In genomic region chr11:96293109-96293508, GRCh38 we compare ENCODE assay signal across 20 cellular contexts. TPM values are rescaled to one million over a fixed set of nuclear protein-coding genes. Genes with fewer than 3 reads are reported as not detected.
A peak's percentile ranks its signal among the peaks of the same experiment; 100 is the strongest.
DNase-seq lines count a peak whose midpoint lies in the region; ATAC-seq and TF ChIP-seq lines count a peak whose summit lies in the region.
"Had no signal": no experiment of that assay in that cellular context is flagged by ENCODE, and none has a peak within 500 bp of the region (broad histone marks: within the 10 kb centered on the region; RNA-seq: fewer than 3 reads in every experiment).

No MANE protein-coding gene starts in this region.

- H3K4me3 Mint-ChIP-seq in activated naive CD4-positive, alpha-beta T cell treated with anti-CD3 and anti-CD28 coated beads for 36 hours = no peak overlapping the region
- H3K4me3 Mint-ChIP-seq in activated naive CD8-positive, alpha-beta T cell treated with anti-CD3 and anti-CD28 coated beads, Interleukin-2, amount 10 ng/mL, durations not matched to agents 7 days and 5 days = peak overlapping the region; percentile 45
- H3K4me3 Mint-ChIP-seq: nephron progenitor cell had no signal

- H3K4ac ChIP-seq in mesenchymal stem cell (ENCODE audit: low read depth in 1 of 2, low read length in 2 of 2) = no peak overlapping the region

- no peak overlapping the region for H2BK120ac ChIP-seq in mesenchymal stem cell (ENCODE audit: low read depth, low read length)

- no peak for TF ChIP-seq EP300 in transverse colon (IDR thresholded peaks at IDR 0.05; ENCODE audit: low read depth)

- H3K14ac ChIP-seq in mesenchymal stem cell (ENCODE audit: low read length in 2 of 2) = no peak overlapping the region

- no peak for TF ChIP-seq CTCF in transverse colon (IDR thresholded peaks at IDR 0.05)

- no peaks in the 10 kb centered on the region for H3K27me3 ChIP-seq in mesenchymal stem cell (ENCODE audit: control insufficient read depth in 1 of 2, insufficient read depth in 1 of 2, low read length in 2 of 2)
- no peaks in the 10 kb centered on the region for H3K27me3 ChIP-seq in transverse colon
- H3K27me3 ChIP-seq in MG63 = no peaks in the 10 kb centered on the region
- H3K27me3 ChIP-seq: right atrium auricular region had no signal

- no peak overlapping the region for H2BK5ac ChIP-seq in mesenchymal stem cell (ENCODE audit: low read depth, low read length, poor library complexity, severe bottlenecking)

- H3K4me1 ChIP-seq in mesenchymal stem cell (ENCODE audit: control insufficient read depth, insufficient read depth, low read depth, low read length) = peaks cover 1% of the 10 kb centered on the region
- peaks cover 27 to 58% (median 43%) of the 10 kb centered on the region in 4 donors for H3K4me1 ChIP-seq in transverse colon

- in situ Hi-C loops in transverse colon (cut with MboI; ENCODE audit: low pct_ligation_motif_present in 1 of 4, low pct_unique_long_range_greater_than_20kb in 1 of 4, low sequenced_read_pairs in 3 of 4) = no loop called here

- H3K36me3 ChIP-seq in mesenchymal stem cell (ENCODE audit: control insufficient read depth in 1 of 2, insufficient read depth in 2 of 2, low read depth in 1 of 2, low read length in 2 of 2) (peaks cover 0 to 4% of the 10 kb centered on the region in 2 experiments), transverse colon (no peaks in the 10 kb centered on the region), MG63 (no peaks in the 10 kb centered on the region)
- H3K36me3 ChIP-seq: HAP-1, right atrium auricular region had no signal

- no peak for DNase-seq in activated naive CD4-positive, alpha-beta T cell treated with anti-CD3 and anti-CD28 coated beads for 36 hours
- DNase-seq in activated naive CD4-positive, alpha-beta T cell treated with anti-CD3 and anti-CD28 coated beads, Interleukin-2, amount 50 U/mL, for 16 hours = no peak
- no peak for DNase-seq in activated naive CD8-positive, alpha-beta T cell treated with anti-CD3 and anti-CD28 coated beads, Interleukin-2, amount 10 ng/mL, durations not matched to agents 7 days and 5 days
- DNase-seq in mesenchymal stem cell (no peak), transverse colon (no peak), NCI-H2107 (lab: John Stamatoyannopoulos, UW) (no peak), MG63 (no peak), ureter (ENCODE audit: low spot score) (no peak)
- DNase-seq: activated CD4-positive, alpha-beta T cell treated with anti-CD3 and anti-CD28 coated beads for 1 hour; KG1; NCI-H1417; NCI-H510A; nephron progenitor cell; PC-9; stimulated activated CD4-positive, alpha-beta T cell treated with anti-CD3 and anti-CD28 coated beads, Interleukin-4, amount 100 ng/mL, for 4 hours; stimulated activated naive CD4-positive, alpha-beta T cell; SW 1271 had no signal

- H3K27me3 Mint-ChIP-seq in activated naive CD4-positive, alpha-beta T cell treated with anti-CD3 and anti-CD28 coated beads for 36 hours (ENCODE audit: low read depth) = no peaks in the 10 kb centered on the region
- no peaks in the 10 kb centered on the region for H3K27me3 Mint-ChIP-seq in activated naive CD8-positive, alpha-beta T cell treated with anti-CD3 and anti-CD28 coated beads, Interleukin-2, amount 10 ng/mL, durations not matched to agents 7 days and 5 days

- no peak overlapping the region for H2AFZ ChIP-seq in mesenchymal stem cell (ENCODE audit: low read depth, low read length)
- H2AFZ ChIP-seq: PC-9 had no signal

- H3K4me1 Mint-ChIP-seq in activated naive CD4-positive, alpha-beta T cell treated with anti-CD3 and anti-CD28 coated beads for 36 hours (ENCODE audit: low read depth) = peaks cover 80% of the 10 kb centered on the region
- H3K4me1 Mint-ChIP-seq in activated naive CD8-positive, alpha-beta T cell treated with anti-CD3 and anti-CD28 coated beads, Interleukin-2, amount 10 ng/mL, durations not matched to agents 7 days and 5 days = peaks cover 52% of the 10 kb centered on the region

- peaks cover 6% of the 10 kb centered on the region for H3K36me3 Mint-ChIP-seq in activated naive CD4-positive, alpha-beta T cell treated with anti-CD3 and anti-CD28 coated beads for 36 hours (ENCODE audit: low read depth)
- H3K36me3 Mint-ChIP-seq in activated naive CD8-positive, alpha-beta T cell treated with anti-CD3 and anti-CD28 coated beads, Interleukin-2, amount 10 ng/mL, durations not matched to agents 7 days and 5 days = peaks cover 10% of the 10 kb centered on the region

- H4K8ac ChIP-seq in mesenchymal stem cell (ENCODE audit: low read length) = no peak overlapping the region

- H3K27ac Mint-ChIP-seq in activated naive CD4-positive, alpha-beta T cell treated with anti-CD3 and anti-CD28 coated beads for 36 hours = peak overlapping the region; percentile 19
- H3K27ac Mint-ChIP-seq in activated naive CD8-positive, alpha-beta T cell treated with anti-CD3 and anti-CD28 coated beads, Interleukin-2, amount 10 ng/mL, durations not matched to agents 7 days and 5 days = peak overlapping the region; percentile 46
- H3K27ac Mint-ChIP-seq: nephron progenitor cell had no signal

- no peak overlapping the region for H3K23ac ChIP-seq in mesenchymal stem cell (ENCODE audit: low read length in 2 of 2)

- H3K9me3 ChIP-seq in mesenchymal stem cell (ENCODE audit: control insufficient read depth, low read length) (no peaks in the 10 kb centered on the region), transverse colon (no peaks in the 10 kb centered on the region), MG63 (no peaks in the 10 kb centered on the region)
- H3K9me3 ChIP-seq: HAP-1, right atrium auricular region had no signal

- ATAC-seq in activated naive CD8-positive, alpha-beta T cell treated with anti-CD3 and anti-CD28 coated beads, Interleukin-2, amount 10 ng/mL, durations not matched to agents 7 days and 5 days (ENCODE audit: low read depth) = no peak

- peaks cover 9% of the 10 kb centered on the region for H3K79me1 ChIP-seq in mesenchymal stem cell (replicated peaks; ENCODE audit: low read length, poor library complexity, severe bottlenecking)

- H4K91ac ChIP-seq in mesenchymal stem cell (ENCODE audit: low read length) = no peak overlapping the region

- H2BK12ac ChIP-seq in mesenchymal stem cell (ENCODE audit: low read length in 2 of 2) = no peak overlapping the region

- intact Hi-C loops in activated naive CD4-positive, alpha-beta T cell treated with anti-CD3 and anti-CD28 coated beads for 36 hours (cut with micrococcal nuclease) = loop anchor here (1.0 kb wide), 1 partner anchor 45 kb away; no protein-coding TSS in a partner anchor
- intact Hi-C loops in transverse colon (cut with DNase I; ENCODE audit: low total_unique reads) = no loop called here

- peak overlapping the region; percentile 76 for H3K9ac ChIP-seq in mesenchymal stem cell (ENCODE audit: low read length)

- H3K27ac ChIP-seq in mesenchymal stem cell (ENCODE audit: low read length, poor library complexity, severe bottlenecking) = no peak overlapping the region
- peak overlapping the region; percentile 49 to 66 (median 58) for H3K27ac ChIP-seq in transverse colon
- H3K27ac ChIP-seq: epithelial cell of prostate, PC-9 had no signal

- H3K4me3 ChIP-seq in mesenchymal stem cell (ENCODE audit: insufficient read depth in 1 of 2, low read depth in 1 of 2, low read length in 2 of 2) (peak overlapping the region in 1 of 2 experiments; percentile 43), transverse colon (no peak overlapping the region), MG63 (no peak overlapping the region)
- H3K4me3 ChIP-seq: HAP-1, PC-9, right atrium auricular region had no signal

- POLR2A ChIA-PET in activated naive CD8-positive, alpha-beta T cell treated with anti-CD3 and anti-CD28 coated beads, Interleukin-2, amount 10 ng/mL, durations not matched to agents 7 days and 5 days (lab: Charles Lee) = no interaction called here

- no peak overlapping the region for H3K18ac ChIP-seq in mesenchymal stem cell (ENCODE audit: low read depth in 1 of 2, low read length in 2 of 2)

- CTCF ChIA-PET in activated naive CD4-positive, alpha-beta T cell treated with anti-CD3 and anti-CD28 coated beads for 36 hours (lab: Charles Lee) = interaction anchor here (0.7 to 1.2 kb wide), 3 partner anchors 14 to 50 kb away, joined by 3 to 6 read pairs (median 5); partner anchors contain the start of gene MAML2

- WGBS in mesenchymal stem cell = no CpG with 5 or more reads among the region's 2 CpGs
- 45 to 47% methylated on average over 2 of the region's 2 CpGs for WGBS in transverse colon (ENCODE audit: low coverage in 1 of 2), 2 donors

- H3K9me3 Mint-ChIP-seq in activated naive CD4-positive, alpha-beta T cell treated with anti-CD3 and anti-CD28 coated beads for 36 hours = no peaks in the 10 kb centered on the region
- H3K9me3 Mint-ChIP-seq in activated naive CD8-positive, alpha-beta T cell treated with anti-CD3 and anti-CD28 coated beads, Interleukin-2, amount 10 ng/mL, durations not matched to agents 7 days and 5 days = no peaks in the 10 kb centered on the region
- H3K9me3 Mint-ChIP-seq: nephron progenitor cell had no signal

- H2BK15ac ChIP-seq in mesenchymal stem cell (ENCODE audit: low read depth, poor library complexity, severe bottlenecking) = no peak overlapping the region

- TF ChIP-seq POLR2A in transverse colon (IDR thresholded peaks at IDR 0.05) = no peak

- H2AK5ac ChIP-seq in mesenchymal stem cell (ENCODE audit: low read length, severe bottlenecking) = no peak overlapping the region

- no peak overlapping the region for H3K4me2 ChIP-seq in mesenchymal stem cell (ENCODE audit: low read length, poor library complexity, severe bottlenecking)
- H3K4me2 ChIP-seq: PC-9 had no signal

RNA-seq across cellular contexts. Expression of gene MAML2, which starts 49.9 kb away (rescaled TPM):
- total RNA-seq in activated naive CD4-positive, alpha-beta T cell treated with anti-CD3 and anti-CD28 coated beads for 36 hours = 10 to 100 TPM; 26.6 to 28.1 TPM
- 10 to 100 TPM; 18.6 to 20.5 TPM for total RNA-seq in activated naive CD8-positive, alpha-beta T cell treated with anti-CD3 and anti-CD28 coated beads, Interleukin-2, amount 10 ng/mL, durations not matched to agents 7 days and 5 days
- polyA plus RNA-seq in mesenchymal stem cell (2013, experiment 1 of 2) = 33.4 TPM
- polyA plus RNA-seq in mesenchymal stem cell (2013, experiment 2 of 2) = 31.6 TPM
- total RNA-seq in transverse colon (10 to 100 TPM; 15.9 to 31.9 (median 24.9) TPM), ureter (35.8 TPM)
- 0.82 and 1.7 TPM in 2 replicates for total RNA-seq in MG63 (2014; rRNA removed; shearing (Covaris generic); ENCODE audit: low replicate concordance)
